ENCODE assay signal across 20 cellular contexts in genomic region chr10:44934416-44935200, GRCh38. TPM values are rescaled to one million over a fixed set of nuclear protein-coding genes. Genes with fewer than 3 reads are reported as not detected.
A peak's percentile ranks its signal among the peaks of the same experiment; 100 is the strongest.
DNase-seq lines count a peak whose midpoint lies in the region; ATAC-seq and TF ChIP-seq lines count a peak whose summit lies in the region.
"Had no signal": no experiment of that assay in that cellular context is flagged by ENCODE, and none has a peak within 500 bp of the region (broad histone marks: within the 10 kb centered on the region; RNA-seq: fewer than 3 reads in every experiment).

No MANE protein-coding gene starts in this region.

- H3K79me2 ChIP-seq in H9 (ENCODE audit: insufficient read depth, low read length): no peaks in the 10 kb centered on the region

- H3K36me3 Mint-ChIP-seq in H9 (ENCODE audit: insufficient read depth in 1 of 3, low read depth in 3 of 3) (no peaks in the 10 kb centered on the region), nephron progenitor cell (ENCODE audit: low read depth) (peaks cover 8% of the 10 kb centered on the region)
- H3K36me3 Mint-ChIP-seq: activated naive CD4-positive, alpha-beta T cell treated with anti-CD3 and anti-CD28 coated beads, Interleukin-2, amount 10 ng/mL, durations not matched to agents 7 days and 5 days; brain; CD8-positive, alpha-beta T cell had no signal

- H3K27ac Mint-ChIP-seq in H9 (no peak overlapping the region), nephron progenitor cell (no peak overlapping the region)
- H3K27ac Mint-ChIP-seq: activated CD4-positive, alpha-beta T cell treated with anti-CD3 and anti-CD28 coated beads, Interleukin-2, amount 10 ng/mL, durations not matched to agents 7 days and 5 days; activated naive CD4-positive, alpha-beta T cell treated with anti-CD3 and anti-CD28 coated beads, Interleukin-2, amount 10 ng/mL, durations not matched to agents 7 days and 5 days; CD8-positive, alpha-beta T cell had no signal

- no peak overlapping the region for H3K18ac ChIP-seq in H9 (ENCODE audit: insufficient read length, low read depth, low read length)

- no peaks in the 10 kb centered on the region for H3K36me3 ChIP-seq in spleen
- H3K36me3 ChIP-seq: HAP-1 had no signal

- WGBS in H9 (ENCODE audit: extremely low coverage, insufficient read length, low lambda C conversion rate): no CpG with 5 or more reads among the region's 18 CpGs
- WGBS in spleen, 5 donors: 58 to 78% (median 76%) methylated on average over 18 of the region's 18 CpGs

- no peaks in the 10 kb centered on the region for H4K20me1 ChIP-seq in H9 (ENCODE audit: control insufficient read depth, insufficient read depth, insufficient read length)

- no peak overlapping the region for H2BK120ac ChIP-seq in H9 (ENCODE audit: low read depth, low read length, poor library complexity, severe bottlenecking)

- H3K4me1 ChIP-seq in H9 (ENCODE audit: insufficient read depth, low read length) (no peaks in the 10 kb centered on the region; the same call in 1 of the 2 replicates), spleen (peaks cover 0 to 53% (median 25%) of the 10 kb centered on the region in 6 donors)
- H3K4me1 ChIP-seq: HAP-1 had no signal

- no peak overlapping the region for H2AK5ac ChIP-seq in H9 (ENCODE audit: insufficient read length, low read length)

- no peak overlapping the region for H4K5ac ChIP-seq in H9 (ENCODE audit: insufficient read length, low read depth, low read length)

- H2AFZ ChIP-seq in H9 (ENCODE audit: low read length): no peak overlapping the region

- peaks cover 11% of the 10 kb centered on the region for H3K27me3 Mint-ChIP-seq in H9 (ENCODE audit: low read depth)
- H3K27me3 Mint-ChIP-seq in nephron progenitor cell (ENCODE audit: low read depth, poor library complexity): peaks cover 37% of the 10 kb centered on the region
- H3K27me3 Mint-ChIP-seq: activated CD4-positive, alpha-beta T cell treated with anti-CD3 and anti-CD28 coated beads, Interleukin-2, amount 10 ng/mL, durations not matched to agents 7 days and 5 days had no signal

- no peak for TF ChIP-seq CTCF in H9 (conservative IDR thresholded peaks at IDR 0.05)
- no peak for TF ChIP-seq CTCF in spleen (IDR thresholded peaks at IDR 0.05 in 8 of 11, conservative IDR thresholded peaks at IDR 0.05 in 3 of 11)
- TF ChIP-seq CTCF in nephron progenitor cell (IDR thresholded peaks at IDR 0.05): no peak

- H3K4me3 Mint-ChIP-seq in H9 (no peak overlapping the region; a peak in 2 of 5 replicates), nephron progenitor cell (no peak overlapping the region)
- H3K4me3 Mint-ChIP-seq: activated CD4-positive, alpha-beta T cell treated with anti-CD3 and anti-CD28 coated beads, Interleukin-2, amount 10 ng/mL, durations not matched to agents 7 days and 5 days; activated naive CD4-positive, alpha-beta T cell treated with anti-CD3 and anti-CD28 coated beads, Interleukin-2, amount 10 ng/mL, durations not matched to agents 7 days and 5 days; brain; CD8-positive, alpha-beta T cell; effector memory CD8-positive, alpha-beta T cell had no signal

- peaks cover 0 to 9% of the 10 kb centered on the region in 2 experiments; a peak in 1 of 5 replicates for H3K9me3 Mint-ChIP-seq in H9
- peaks cover 8% of the 10 kb centered on the region for H3K9me3 Mint-ChIP-seq in nephron progenitor cell
- H3K9me3 Mint-ChIP-seq: activated CD4-positive, alpha-beta T cell treated with anti-CD3 and anti-CD28 coated beads, Interleukin-2, amount 10 ng/mL, durations not matched to agents 7 days and 5 days; activated naive CD4-positive, alpha-beta T cell treated with anti-CD3 and anti-CD28 coated beads, Interleukin-2, amount 10 ng/mL, durations not matched to agents 7 days and 5 days; CD8-positive, alpha-beta T cell; effector memory CD8-positive, alpha-beta T cell had no signal

- H3K4me1 Mint-ChIP-seq in H9 (peaks cover 0 to 8% of the 10 kb centered on the region in 2 experiments; a peak in 3 of 4 replicates), nephron progenitor cell (peaks cover 19% of the 10 kb centered on the region)

- no peaks in the 10 kb centered on the region for H3K27me3 ChIP-seq in H9 (ENCODE audit: insufficient read depth, low read length)
- H3K27me3 ChIP-seq in spleen (replicated peaks in 1 of 7): no peaks in the 10 kb centered on the region

- no peak overlapping the region for H3K27ac ChIP-seq in H9 (ENCODE audit: insufficient read length, low read depth, low read length)
- peak overlapping the region; percentile 92 for H3K27ac ChIP-seq in cingulate gyrus (ENCODE audit: low read depth, low read length)
- peak overlapping the region in 3 of 8 donors; percentile 17 to 37 (median 30) for H3K27ac ChIP-seq in spleen

- no peak overlapping the region for H3K9ac ChIP-seq in H9 (ENCODE audit: extremely low read depth, insufficient read length, low read length)

- H4K91ac ChIP-seq in H9 (ENCODE audit: insufficient read length, low read depth, low read length): no peak overlapping the region

- H3K9me3 ChIP-seq in H9 (ENCODE audit: control insufficient read depth, low read depth, low read length) (no peaks in the 10 kb centered on the region), spleen (no peaks in the 10 kb centered on the region)
- H3K9me3 ChIP-seq: HAP-1 had no signal

- H2BK15ac ChIP-seq in H9 (ENCODE audit: low read depth, low read length): no peak overlapping the region

- no peak overlapping the region for H4K8ac ChIP-seq in H9 (replicated peaks; ENCODE audit: insufficient read length, low read depth, low read length)

- H2BK12ac ChIP-seq in H9 (ENCODE audit: insufficient read length, low read depth, low read length): no peak overlapping the region

- no peak overlapping the region for H3T11ph ChIP-seq in H9 (ENCODE audit: low read length)

- H3K4me2 ChIP-seq in H9 (ENCODE audit: insufficient read depth, insufficient read length, low read length): no peak overlapping the region

- H3K4me3 ChIP-seq in spleen: no peak overlapping the region
- H3K4me3 ChIP-seq: HAP-1 had no signal

- no peak overlapping the region for H2BK5ac ChIP-seq in H9 (ENCODE audit: insufficient read length, low read length)

- intact Hi-C loops in spleen (cut with DNase I; ENCODE audit: low total_unique reads): loop anchor here (5.0 kb wide), 1 partner anchor 43 kb away; the partner anchor contains the start of gene DEPP1

- H3K14ac ChIP-seq in H9 (ENCODE audit: insufficient read depth, low read length): no peak overlapping the region; the same call in 1 of the 2 replicates

- no peak overlapping the region for H3K23ac ChIP-seq in H9 (ENCODE audit: insufficient read length, low read depth, low read length)

- no peaks in the 10 kb centered on the region for H3K79me1 ChIP-seq in H9 (ENCODE audit: insufficient read depth, low read depth, low read length, poor library complexity, severe bottlenecking)

- H2BK20ac ChIP-seq in H9 (ENCODE audit: low read depth, low read length, poor library complexity, severe bottlenecking): no peak overlapping the region

- no peak for ATAC-seq in GM18519 (IDR thresholded peaks at IDR 0.05; ENCODE audit: low FRiP score, unreplicated experiment)
- ATAC-seq in HG02852 (IDR thresholded peaks at IDR 0.05; ENCODE audit: unreplicated experiment): no peak
- ATAC-seq: CD8-positive, alpha-beta T cell; effector memory CD8-positive, alpha-beta T cell had no signal

- H3K23me2 ChIP-seq in H9 (ENCODE audit: insufficient read length, low read depth, low read length, poor library complexity, severe bottlenecking): no peaks in the 10 kb centered on the region

- H3K56ac ChIP-seq in H9 (ENCODE audit: insufficient read length, low read depth, low read length): no peak overlapping the region

- DNase-seq in H9 (peak; percentile 14), kidney tubule cell (ENCODE audit: low spot score) (peak; percentile 72), spleen (peak; percentile 67), nephron progenitor cell (no peak), NOMO-1 (lab: John Stamatoyannopoulos, UW; ENCODE audit: unreplicated experiment in 2 of 2) (no peak)
- DNase-seq: ACHN; activated CD4-positive, alpha-beta T cell treated with anti-CD3 and anti-CD28 coated beads, Interleukin-2, amount 10 ng/mL, durations not matched to agents 7 days and 5 days; activated naive CD4-positive, alpha-beta T cell treated with anti-CD3 and anti-CD28 coated beads, Interleukin-2, amount 10 ng/mL, durations not matched to agents 7 days and 5 days; activated T-cell treated with anti-CD3 and anti-CD28 coated beads for 4 hours; DND-41; effector memory CD8-positive, alpha-beta T cell; Kasumi-1; NCI-H1417 had no signal

- H3K4ac ChIP-seq in H9 (ENCODE audit: low read depth, low read length): no peak overlapping the region

- TF ChIP-seq POLR2A in spleen (IDR thresholded peaks at IDR 0.05): no peak

RNA-seq across cellular contexts. Expression of gene TMEM72, which starts 23.5 kb away (rescaled TPM):
- not detected in 2 replicates for total RNA-seq in H9 (2021)
- total RNA-seq in spleen: not detected
- polyA plus RNA-seq in spleen: under 1 TPM in 1 of 3 donors, not detected in 2; 0.04 TPM
- total RNA-seq: activated CD4-positive, alpha-beta T cell treated with anti-CD3 and anti-CD28 coated beads, Interleukin-2, amount 10 ng/mL, durations not matched to agents 7 days and 5 days; CD8-positive, alpha-beta T cell; urinary bladder had no signal
- polyA plus RNA-seq: urinary bladder had no signal

RNA-seq across cellular contexts. Expression of gene RASSF4, which starts 25.0 kb away (rescaled TPM):
- total RNA-seq in H9 (2021) (11.3 and 11.5 TPM in 2 replicates), spleen (10 to 100 TPM; 70.8 to 96.2 (median 73.7) TPM)
- polyA plus RNA-seq in spleen: 10 to 100 TPM; 36.7 to 61.0 (median 38.2) TPM

RNA-seq across cellular contexts. Expression of gene DEPP1, which starts 44.0 kb away (rescaled TPM):
- 1.7 and 2.4 TPM in 2 replicates for total RNA-seq in H9 (2021)
- total RNA-seq in spleen: 10 to 100 TPM in 6 of 7 donors, 1 to 10 TPM in 1; 9.5 to 90.1 (median 21.1) TPM
- polyA plus RNA-seq in spleen: 10 to 100 TPM; 13.3 to 36.5 (median 15.7) TPM
- total RNA-seq: CD8-positive, alpha-beta T cell had no signal

Comparison
In these comparisons a context has a peak if more than half of its experiments do, and no peak if none do; other contexts are left out.
1. DNase-seq: peak in H9 (single experiment), kidney tubule cell (single experiment) and spleen (single experiment); none in nephron progenitor cell (single experiment) and NOMO-1 (0 of 2).